Comparison of ENCODE assay signal across 15 cellular contexts in genomic region chr7:25906003-25906402, GRCh38.
DNase-seq lines count a peak whose midpoint lies in the region; TF ChIP-seq lines count a peak whose summit lies in the region.
"Had no signal": no experiment of that assay in that cellular context is flagged by ENCODE, and none has a peak within 500 bp of the region (broad histone marks: within the 10 kb centered on the region; RNA-seq: fewer than 3 reads in every experiment).

No MANE protein-coding gene starts in this region.

- H2AFZ ChIP-seq in MM.1S (ENCODE audit: low read length) (no peak overlapping the region), mesenchymal stem cell (ENCODE audit: low read depth, low read length) (no peak overlapping the region)

- TF ChIP-seq CTCF in MM.1S (IDR thresholded peaks at IDR 0.05; ENCODE audit: low read length): no peak
- no peak for TF ChIP-seq CTCF in esophagus muscularis mucosa (IDR thresholded peaks at IDR 0.05)
- no peak for TF ChIP-seq CTCF in BE2C (IDR thresholded peaks at IDR 0.05; ENCODE audit: low read depth, low read length)

- no peaks in the 10 kb centered on the region for H3K9me2 ChIP-seq in MM.1S (replicated peaks; ENCODE audit: insufficient read depth, low read length)

- no peak overlapping the region for H3K18ac ChIP-seq in mesenchymal stem cell (ENCODE audit: low read depth in 1 of 2, low read length in 2 of 2)

- no peak overlapping the region for H3K4ac ChIP-seq in mesenchymal stem cell (ENCODE audit: low read depth in 1 of 2, low read length in 2 of 2)

- 87% methylated on average over 3 of the region's 3 CpGs for WGBS in esophagus muscularis mucosa
- WGBS in mesenchymal stem cell: 82% methylated on average over 3 of the region's 3 CpGs

- H3K4me1 ChIP-seq in MM.1S (ENCODE audit: low read length): 0 out of 2 replicates have a peak, but pooled peaks cover 7% of the 10 kb centered on the region
- no peaks in the 10 kb centered on the region for H3K4me1 ChIP-seq in esophagus muscularis mucosa
- H3K4me1 ChIP-seq in BE2C: no peaks in the 10 kb centered on the region
- no peaks in the 10 kb centered on the region for H3K4me1 ChIP-seq in mesenchymal stem cell (ENCODE audit: control insufficient read depth, insufficient read depth, low read depth, low read length)

- no peak overlapping the region for H3K14ac ChIP-seq in mesenchymal stem cell (ENCODE audit: low read length in 2 of 2)

- H3K4me2 ChIP-seq in MM.1S (ENCODE audit: low read depth, low read length) (no peak overlapping the region), mesenchymal stem cell (ENCODE audit: low read length, poor library complexity, severe bottlenecking) (no peak overlapping the region)

- no peak overlapping the region for H2BK120ac ChIP-seq in mesenchymal stem cell (ENCODE audit: low read depth, low read length)

- no peak for TF ChIP-seq EP300 in esophagus muscularis mucosa (IDR thresholded peaks at IDR 0.05)

- H3K27me3 ChIP-seq in MM.1S (replicated peaks; ENCODE audit: insufficient read depth, low read length) (no peaks in the 10 kb centered on the region), esophagus muscularis mucosa (peaks cover 0 to 18% (median 0%) of the 10 kb centered on the region in 4 donors), BE2C (peaks cover 55% of the 10 kb centered on the region), mesenchymal stem cell (ENCODE audit: control insufficient read depth in 1 of 2, insufficient read depth in 1 of 2, low read length in 2 of 2) (no peaks in the 10 kb centered on the region)

- no peak overlapping the region for H4K91ac ChIP-seq in mesenchymal stem cell (ENCODE audit: low read length)

- TF ChIP-seq POLR2A in esophagus muscularis mucosa (IDR thresholded peaks at IDR 0.05; ENCODE audit: low read depth): no peak

- no peak overlapping the region for H2BK5ac ChIP-seq in mesenchymal stem cell (ENCODE audit: low read depth, low read length, poor library complexity, severe bottlenecking)

- no peak overlapping the region for H2BK12ac ChIP-seq in mesenchymal stem cell (ENCODE audit: low read length in 2 of 2)

- H3K9me3 ChIP-seq in MM.1S (replicated peaks; ENCODE audit: insufficient read depth, low read length) (no peaks in the 10 kb centered on the region), esophagus muscularis mucosa (no peaks in the 10 kb centered on the region), BE2C (no peaks in the 10 kb centered on the region), mesenchymal stem cell (ENCODE audit: control insufficient read depth, low read length) (no peaks in the 10 kb centered on the region)

- intact Hi-C loops in esophagus muscularis mucosa (cut with DNase I): no loop called here

- H3K23ac ChIP-seq in mesenchymal stem cell (ENCODE audit: low read length in 2 of 2): no peak overlapping the region

- H3K4me3 ChIP-seq in MM.1S (ENCODE audit: low read length): no peak overlapping the region
- no peak overlapping the region for H3K4me3 ChIP-seq in esophagus muscularis mucosa
- H3K4me3 ChIP-seq in BE2C (ENCODE audit: low read depth, low read length): no peak overlapping the region
- no peak overlapping the region for H3K4me3 ChIP-seq in mesenchymal stem cell (ENCODE audit: insufficient read depth in 1 of 2, low read depth in 1 of 2, low read length in 2 of 2)

- no peaks in the 10 kb centered on the region for H4K20me1 ChIP-seq in MM.1S (ENCODE audit: insufficient read depth, low read length)

- H2AK5ac ChIP-seq in mesenchymal stem cell (ENCODE audit: low read length, severe bottlenecking): no peak overlapping the region

- no peaks in the 10 kb centered on the region for H3F3A ChIP-seq in MM.1S (ENCODE audit: insufficient read depth, low read length)

- DNase-seq in NCI-H748 (lab: John Stamatoyannopoulos, UW; ENCODE audit: unreplicated experiment) (peak; percentile 50), NCI-H748 treated with DMSO at 0.1 percent for 48 hours (lab: John Stamatoyannopoulos, UW) (no peak), MM.1S (peak; percentile 25), NCI-H69 (lab: John Stamatoyannopoulos, UW) (peak; percentile 39), esophagus muscularis mucosa (ENCODE audit: extremely low spot score) (peak; percentile 26), BE2C (no peak), UCSD-AML1 (lab: John Stamatoyannopoulos, UW; ENCODE audit: unreplicated experiment) (no peak), mesenchymal stem cell (no peak)
- DNase-seq: ACHN; C1 segment of cervical spinal cord; Calu3; CD4-positive, alpha-beta T cell; DMS 273 treated with DMSO at 0.1 percent for 48 hours; GOT3; H9 had no signal

- no peak overlapping the region for H2BK15ac ChIP-seq in mesenchymal stem cell (ENCODE audit: low read depth, poor library complexity, severe bottlenecking)

- no peaks in the 10 kb centered on the region for H3K36me3 ChIP-seq in MM.1S (replicated peaks; ENCODE audit: insufficient read depth, low read length)
- no peaks in the 10 kb centered on the region for H3K36me3 ChIP-seq in esophagus muscularis mucosa
- no peaks in the 10 kb centered on the region for H3K36me3 ChIP-seq in BE2C
- no peaks in the 10 kb centered on the region for H3K36me3 ChIP-seq in mesenchymal stem cell (ENCODE audit: control insufficient read depth in 1 of 2, insufficient read depth in 2 of 2, low read depth in 1 of 2, low read length in 2 of 2)

- no peaks in the 10 kb centered on the region for H3K79me2 ChIP-seq in MM.1S (ENCODE audit: low read length)

- no peak overlapping the region for H4K8ac ChIP-seq in mesenchymal stem cell (ENCODE audit: low read length)

- no peak overlapping the region for H3K9ac ChIP-seq in MM.1S (ENCODE audit: low read length)
- H3K9ac ChIP-seq in mesenchymal stem cell (ENCODE audit: low read length): no peak overlapping the region

- no peaks in the 10 kb centered on the region for H3K79me1 ChIP-seq in mesenchymal stem cell (replicated peaks; ENCODE audit: low read length, poor library complexity, severe bottlenecking)

- H3K27ac ChIP-seq in MM.1S (ENCODE audit: low read length) (no peak overlapping the region), esophagus muscularis mucosa (replicated peaks in 1 of 4) (no peak overlapping the region), mesenchymal stem cell (ENCODE audit: low read length, poor library complexity, severe bottlenecking) (no peak overlapping the region)

Comparison
In these comparisons a context has a peak if more than half of its experiments do, and no peak if none do; other contexts are left out.
1. DNase-seq: peak in NCI-H748 (single experiment), MM.1S (single experiment), NCI-H69 (single experiment) and esophagus muscularis mucosa (single experiment); none in NCI-H748 treated with DMSO at 0.1 percent for 48 hours (single experiment), BE2C (single experiment), UCSD-AML1 (single experiment) and mesenchymal stem cell (single experiment).